Comparison of ENCODE assay signal across 20 cellular contexts in the genomic region with DNA sequence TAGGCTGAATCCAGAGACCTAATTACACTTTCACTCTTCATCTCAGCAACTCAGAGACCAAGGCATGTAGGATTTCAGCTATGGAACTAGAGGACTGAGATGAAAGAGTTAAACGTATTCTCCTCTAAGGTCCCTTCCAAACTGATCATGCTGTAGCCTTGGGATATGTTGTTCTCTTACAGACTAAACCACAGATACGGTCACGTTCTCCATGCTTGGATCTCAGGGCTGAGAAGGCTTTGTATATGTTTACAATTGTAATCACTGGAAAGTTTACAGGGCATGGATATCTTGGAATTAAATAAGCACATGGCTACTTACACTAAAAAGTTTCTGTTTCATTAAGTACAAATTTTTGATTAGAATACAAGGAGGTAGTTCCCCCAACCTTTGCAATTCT. TPM values are rescaled to one million over a fixed set of nuclear protein-coding genes. Genes with fewer than 3 reads are reported as not detected.
DNase-seq lines count a peak whose midpoint lies in the region; ATAC-seq and TF ChIP-seq lines count a peak whose summit lies in the region.
"Had no signal": no experiment of that assay in that cellular context is flagged by ENCODE, and none has a peak within 500 bp of the region (broad histone marks: within the 10 kb centered on the region; RNA-seq: fewer than 3 reads in every experiment).

No MANE protein-coding gene starts in this region.

- no peak for ATAC-seq in left lung
- ATAC-seq in GM18505 (IDR thresholded peaks at IDR 0.05; ENCODE audit: unreplicated experiment), result no peak
- ATAC-seq in stimulated activated naive CD8-positive, alpha-beta T cell treated with anti-CD3 and anti-CD28 coated beads, Interleukin-15, amount 100 ng/mL, for 72 hours, result no peak
- ATAC-seq: A549, GM12878 had no signal

- no peaks in the 10 kb centered on the region for H3K4me1 Mint-ChIP-seq in stimulated activated naive CD8-positive, alpha-beta T cell treated with anti-CD3 and anti-CD28 coated beads, Interleukin-15, amount 100 ng/mL, for 72 hours

- DNase-seq in mammary epithelial cell (no peak), breast epithelium (ENCODE audit: low spot score in 2 of 2) (no peak), SK-N-MC (ENCODE audit: low read depth, low spot score) (no peak), hepatocyte (ENCODE audit: low spot score) (no peak), smooth muscle cell (lab: John Stamatoyannopoulos, UW; ENCODE audit: unreplicated experiment) (no peak), left lung (no peak)
- DNase-seq in stimulated activated naive CD8-positive, alpha-beta T cell treated with anti-CD3 and anti-CD28 coated beads, Interleukin-15, amount 100 ng/mL, for 72 hours, result no peak
- DNase-seq: AML-193; CD4-positive, alpha-beta T cell; DMS79 treated with DMSO at 0.1 percent for 48 hours; GM23248; HCEC 1CT had no signal

- H3K9me2 ChIP-seq in hepatocyte (replicated peaks; ENCODE audit: insufficient read depth), result no peaks in the 10 kb centered on the region

- H3F3A ChIP-seq in smooth muscle cell (ENCODE audit: low read depth), result no peaks in the 10 kb centered on the region

- no peaks in the 10 kb centered on the region for H4K20me1 ChIP-seq in mammary epithelial cell (ENCODE audit: insufficient read depth, low read length)
- no peaks in the 10 kb centered on the region for H4K20me1 ChIP-seq in hepatocyte (ENCODE audit: insufficient read depth, poor library complexity, severe bottlenecking)
- H4K20me1 ChIP-seq in smooth muscle cell (ENCODE audit: low read depth), result no peaks in the 10 kb centered on the region

- H3K79me2 ChIP-seq in mammary epithelial cell (ENCODE audit: insufficient read depth, low read length) (no peaks in the 10 kb centered on the region), hepatocyte (peaks cover 12% of the 10 kb centered on the region), smooth muscle cell (ENCODE audit: low read depth) (peaks cover 5% of the 10 kb centered on the region)

- H3K9me3 ChIP-seq in mammary epithelial cell (replicated peaks; ENCODE audit: insufficient read depth, low read length) (no peaks in the 10 kb centered on the region), breast epithelium (no peaks in the 10 kb centered on the region), SK-N-MC (ENCODE audit: low read depth, low read length) (no peaks in the 10 kb centered on the region), hepatocyte (ENCODE audit: low read depth) (no peaks in the 10 kb centered on the region), smooth muscle cell (replicated peaks; ENCODE audit: low read depth) (no peaks in the 10 kb centered on the region), left lung (no peaks in the 10 kb centered on the region)
- H3K9me3 ChIP-seq: A549 had no signal

- dilution Hi-C loops in mammary epithelial cell (cut with HindIII; ENCODE audit: low sequenced_read_pairs), result no loop called here

- H3K4me3 ChIP-seq in mammary epithelial cell (replicated peaks in 1 of 3; ENCODE audit: insufficient read depth in 1 of 3, low read depth in 2 of 3, low read length in 3 of 3) (no peak overlapping the region), breast epithelium (no peak overlapping the region), SK-N-MC (peak overlapping the region; percentile 53), hepatocyte (no peak overlapping the region), smooth muscle cell (no peak overlapping the region), left lung (no peak overlapping the region)
- H3K4me3 ChIP-seq: A549, GM12878, GM23248 had no signal

- intact Hi-C loops in mammary epithelial cell (cut with micrococcal nuclease), result no loop called here
- intact Hi-C loops in breast epithelium (cut with DNase I; ENCODE audit: low total_unique reads), result no loop called here
- intact Hi-C loops in left lung (cut with DNase I), result no loop called here

- no peak overlapping the region for H3K27ac Mint-ChIP-seq in stimulated activated naive CD8-positive, alpha-beta T cell treated with anti-CD3 and anti-CD28 coated beads, Interleukin-15, amount 100 ng/mL, for 72 hours
- H3K27ac Mint-ChIP-seq: CD4-positive, alpha-beta T cell had no signal

- no peaks in the 10 kb centered on the region for H3K9me3 Mint-ChIP-seq in stimulated activated naive CD8-positive, alpha-beta T cell treated with anti-CD3 and anti-CD28 coated beads, Interleukin-15, amount 100 ng/mL, for 72 hours
- H3K9me3 Mint-ChIP-seq: CD4-positive, alpha-beta T cell had no signal

- H3K27ac ChIP-seq in mammary epithelial cell (ENCODE audit: insufficient read depth, low read depth, low read length) (no peak overlapping the region), breast epithelium (no peak overlapping the region), SK-N-MC (0 out of 2 replicates have a peak overlapping the region, but pooled peaks have one; percentile 5), hepatocyte (no peak overlapping the region), smooth muscle cell (ENCODE audit: low read depth) (no peak overlapping the region), left lung (no peak overlapping the region)
- H3K27ac ChIP-seq: 22Rv1, A549, C4-2B, GM23248, HL-60 had no signal

- H3K27me3 ChIP-seq in mammary epithelial cell (ENCODE audit: insufficient read depth, low read length) (no peaks in the 10 kb centered on the region), breast epithelium (no peaks in the 10 kb centered on the region), hepatocyte (no peaks in the 10 kb centered on the region), smooth muscle cell (ENCODE audit: low read depth) (no peaks in the 10 kb centered on the region), left lung (no peaks in the 10 kb centered on the region)

- WGBS in mammary epithelial cell (ENCODE audit: low coverage, missing lambda C conversion rate), result 11% methylated on average over 2 of the region's 3 CpGs
- 44% methylated on average over 3 of the region's 3 CpGs for WGBS in hepatocyte (ENCODE audit: low lambda C conversion rate, missing lambda C conversion rate)
- WGBS in smooth muscle cell (ENCODE audit: low lambda C conversion rate), result 37% methylated on average over 3 of the region's 3 CpGs

- H3K4me2 ChIP-seq in mammary epithelial cell (ENCODE audit: insufficient read depth, low read depth, low read length) (peak overlapping the region; percentile 6), hepatocyte (peak overlapping the region; percentile 22), smooth muscle cell (peak overlapping the region; percentile 19)
- H3K4me2 ChIP-seq: A549 had no signal

- peak overlapping the region; percentile 73 for H2AFZ ChIP-seq in mammary epithelial cell (ENCODE audit: low read depth, low read length)
- no peak overlapping the region for H2AFZ ChIP-seq in hepatocyte
- H2AFZ ChIP-seq in smooth muscle cell (ENCODE audit: low read depth), result no peak overlapping the region
- H2AFZ ChIP-seq: GM23248 had no signal

- CTCF ChIA-PET in mammary epithelial cell (lab: Charles Lee; ENCODE audit: low non-redundant PET), result no interaction called here

- BruUV-seq in mammary epithelial cell (replicated peaks; lab: Mats Ljungman, UMichigan), result no TSS peak

- in situ Hi-C loops in mammary epithelial cell (cut with MboI; ENCODE audit: low sequenced_read_pairs in 2 of 2), result no loop called here

- H3K9ac ChIP-seq in mammary epithelial cell (ENCODE audit: insufficient read depth, low read length) (no peak overlapping the region), SK-N-MC (ENCODE audit: insufficient read length) (no peak overlapping the region), smooth muscle cell (ENCODE audit: low read depth) (no peak overlapping the region)
- H3K9ac ChIP-seq: GM23248 had no signal

- no peak overlapping the region for H3K4me3 Mint-ChIP-seq in stimulated activated naive CD8-positive, alpha-beta T cell treated with anti-CD3 and anti-CD28 coated beads, Interleukin-15, amount 100 ng/mL, for 72 hours
- H3K4me3 Mint-ChIP-seq: CD4-positive, alpha-beta T cell had no signal

- no peaks in the 10 kb centered on the region for H3K27me3 Mint-ChIP-seq in stimulated activated naive CD8-positive, alpha-beta T cell treated with anti-CD3 and anti-CD28 coated beads, Interleukin-15, amount 100 ng/mL, for 72 hours

- H3K36me3 ChIP-seq in mammary epithelial cell (ENCODE audit: insufficient read depth, low read length), result no peaks in the 10 kb centered on the region
- H3K36me3 ChIP-seq in breast epithelium, result no peaks in the 10 kb centered on the region
- H3K36me3 ChIP-seq in SK-N-MC (ENCODE audit: insufficient read depth, low read length), result no peaks in the 10 kb centered on the region
- H3K36me3 ChIP-seq in hepatocyte (replicated peaks; ENCODE audit: insufficient read depth, low read depth), result no peaks in the 10 kb centered on the region
- no peaks in the 10 kb centered on the region for H3K36me3 ChIP-seq in smooth muscle cell (ENCODE audit: low read depth)
- no peaks in the 10 kb centered on the region for H3K36me3 ChIP-seq in left lung

- no peak for TF ChIP-seq POLR2A in breast epithelium (IDR thresholded peaks at IDR 0.05)
- no peak for TF ChIP-seq POLR2A in GM18505 (IDR thresholded peaks at IDR 0.05; ENCODE audit: borderline replicate concordance, extremely low read depth, insufficient read depth, insufficient read length)

- TF ChIP-seq CTCF in mammary epithelial cell (conservative IDR thresholded peaks at IDR 0.05 in 1 of 2, IDR thresholded peaks at IDR 0.05 in 1 of 2; ENCODE audit: extremely low read depth in 1 of 2, insufficient read depth in 1 of 2, low read depth in 1 of 2, low read length in 2 of 2), result no peak
- no peak for TF ChIP-seq CTCF in breast epithelium (IDR thresholded peaks at IDR 0.05)
- no peak for TF ChIP-seq CTCF in hepatocyte (IDR thresholded peaks at IDR 0.05; ENCODE audit: poor library complexity)
- no peak for TF ChIP-seq CTCF in smooth muscle cell (IDR thresholded peaks at IDR 0.05; ENCODE audit: borderline replicate concordance, insufficient read depth, poor library complexity, severe bottlenecking)
- no peak for TF ChIP-seq CTCF in left lung (IDR thresholded peaks at IDR 0.05)

- H3K4me1 ChIP-seq in mammary epithelial cell (ENCODE audit: insufficient read depth, low read length) (peaks cover under 1% of the 10 kb centered on the region), breast epithelium (no peaks in the 10 kb centered on the region), hepatocyte (ENCODE audit: insufficient read depth) (peaks cover 11% of the 10 kb centered on the region), smooth muscle cell (ENCODE audit: low read depth) (peaks cover 6% of the 10 kb centered on the region), left lung (no peaks in the 10 kb centered on the region)
- H3K4me1 ChIP-seq: A549 had no signal

RNA-seq across cellular contexts. Expression of gene PKIB, which starts 50.1 kb away (rescaled TPM):
- total RNA-seq in mammary epithelial cell (10 to 100 TPM in 1 of 2 donors, 1 to 10 TPM in 1; 1.8 to 24.2 TPM), breast epithelium (10 to 100 TPM in 2 of 3 donors, 1 to 10 TPM in 1; 1.6 to 33.5 (median 22.3) TPM), hepatocyte (144 and 172 TPM in 2 replicates), smooth muscle cell (82.6 and 89.1 TPM in 2 replicates), left lung (1 to 10 TPM; 2.2 to 2.3 TPM)
- polyA plus RNA-seq in mammary epithelial cell (4.7 TPM), hepatocyte (73.8 and 77.6 TPM in 2 replicates), smooth muscle cell (58.2 and 65.6 TPM in 2 replicates)
- 2.9 TPM for polyA minus RNA-seq in mammary epithelial cell
- total RNA-seq: G401, GM23248 had no signal
- polyA plus RNA-seq: BJ had no signal
